Comparison of ENCODE assay signal across 11 cellular contexts in genomic region chr5:96780626-96781025, GRCh38. TPM values are rescaled to one million over a fixed set of nuclear protein-coding genes. Genes with fewer than 3 reads are reported as not detected.
DNase-seq lines count a peak whose midpoint lies in the region; ATAC-seq and TF ChIP-seq lines count a peak whose summit lies in the region.
"Had no signal": no experiment of that assay in that cellular context is flagged by ENCODE, and none has a peak within 500 bp of the region (broad histone marks: within the 10 kb centered on the region; RNA-seq: fewer than 3 reads in every experiment).

No MANE protein-coding gene starts in this region.

- no peak for ATAC-seq in activated CD8-positive, alpha-beta T cell treated with anti-CD3 and anti-CD28 coated beads, Interleukin-2, amount 10 ng/mL, durations not matched to agents 7 days and 5 days
- ATAC-seq in HG02981 (IDR thresholded peaks at IDR 0.05; ENCODE audit: unreplicated experiment), result no peak
- ATAC-seq: gastrocnemius medialis had no signal

- DNase-seq in activated CD4-positive, alpha-beta memory T cell treated with anti-CD3 and anti-CD28 coated beads for 36 hours, result no peak
- DNase-seq in activated CD4-positive, alpha-beta memory T cell treated with anti-CD3 and anti-CD28 coated beads, Interleukin-2, amount 10 ng/mL, durations not matched to agents 7 days and 5 days, result no peak
- DNase-seq in activated CD8-positive, alpha-beta T cell treated with anti-CD3 and anti-CD28 coated beads, Interleukin-2, amount 10 ng/mL, durations not matched to agents 7 days and 5 days, result no peak
- DNase-seq in iris pigment epithelial cell (ENCODE audit: low read depth) (peak; percentile 52), stomach (no peak), NCI-H82 (lab: John Stamatoyannopoulos, UW) (no peak), GM13976 (ENCODE audit: low spot score) (no peak)
- DNase-seq: gastrocnemius medialis; stimulated activated CD4-positive, alpha-beta T cell treated with anti-CD3 and anti-CD28 coated beads, Interleukin-1b, Interleukin-23, amount 100 ng/mL, for 48 hours had no signal

- TF ChIP-seq CTCF in stomach (IDR thresholded peaks at IDR 0.05) (no peak), GM13976 (IDR thresholded peaks at IDR 0.05; ENCODE audit: borderline replicate concordance, control extremely low read depth, extremely low read depth, insufficient read depth, missing control alignments) (no peak)

- peaks cover 15% of the 10 kb centered on the region for H3K4me1 Mint-ChIP-seq in activated CD4-positive, alpha-beta memory T cell treated with anti-CD3 and anti-CD28 coated beads for 36 hours (ENCODE audit: low read depth)
- no peaks in the 10 kb centered on the region for H3K4me1 Mint-ChIP-seq in activated CD4-positive, alpha-beta memory T cell treated with anti-CD3 and anti-CD28 coated beads, Interleukin-2, amount 10 ng/mL, durations not matched to agents 7 days and 5 days
- H3K4me1 Mint-ChIP-seq in activated CD8-positive, alpha-beta T cell treated with anti-CD3 and anti-CD28 coated beads, Interleukin-2, amount 10 ng/mL, durations not matched to agents 7 days and 5 days (ENCODE audit: low read depth), result no peaks in the 10 kb centered on the region

- peaks cover 61% of the 10 kb centered on the region for H3K36me3 Mint-ChIP-seq in activated CD4-positive, alpha-beta memory T cell treated with anti-CD3 and anti-CD28 coated beads for 36 hours
- peaks cover 90% of the 10 kb centered on the region for H3K36me3 Mint-ChIP-seq in activated CD4-positive, alpha-beta memory T cell treated with anti-CD3 and anti-CD28 coated beads, Interleukin-2, amount 10 ng/mL, durations not matched to agents 7 days and 5 days (ENCODE audit: low read depth)
- H3K36me3 Mint-ChIP-seq in activated CD8-positive, alpha-beta T cell treated with anti-CD3 and anti-CD28 coated beads, Interleukin-2, amount 10 ng/mL, durations not matched to agents 7 days and 5 days (ENCODE audit: low read depth), result peaks cover 81% of the 10 kb centered on the region

- H3K27ac ChIP-seq in stomach, result peak overlapping the region in 3 of 5 donors; percentile 20 to 55 (median 34)

- peaks cover 26 to 100% (median 88%) of the 10 kb centered on the region in 4 donors for H3K36me3 ChIP-seq in stomach

- no peaks in the 10 kb centered on the region for H3K27me3 ChIP-seq in stomach
- H3K27me3 ChIP-seq: gastrocnemius medialis, tibial nerve had no signal

- TF ChIP-seq EP300 in stomach (IDR thresholded peaks at IDR 0.05), result no peak

- CTCF ChIA-PET in activated CD4-positive, alpha-beta memory T cell treated with anti-CD3 and anti-CD28 coated beads for 36 hours (lab: Charles Lee), result interaction anchor here (0.6 to 1.4 kb wide), 4 partner anchors 9 to 383 kb away, joined by 3 to 4 read pairs (median 3); no protein-coding TSS in a partner anchor
- CTCF ChIA-PET in activated CD4-positive, alpha-beta memory T cell treated with anti-CD3 and anti-CD28 coated beads, Interleukin-2, amount 10 ng/mL, durations not matched to agents 7 days and 5 days (lab: Charles Lee), result interaction anchor here (0.9 kb wide), 1 partner anchor 23 kb away, joined by 3 read pairs; no protein-coding TSS in a partner anchor
- CTCF ChIA-PET in activated CD8-positive, alpha-beta T cell treated with anti-CD3 and anti-CD28 coated beads, Interleukin-2, amount 10 ng/mL, durations not matched to agents 7 days and 5 days (lab: Charles Lee), result interaction anchor here (0.6 to 1.8 kb wide), 4 partner anchors 10 to 381 kb away, joined by 3 to 6 read pairs (median 4); no protein-coding TSS in a partner anchor

- no peak for TF ChIP-seq POLR2A in stomach (IDR thresholded peaks at IDR 0.05)

- H3K4me3 Mint-ChIP-seq in activated CD4-positive, alpha-beta memory T cell treated with anti-CD3 and anti-CD28 coated beads for 36 hours, result no peak overlapping the region
- H3K4me3 Mint-ChIP-seq in activated CD4-positive, alpha-beta memory T cell treated with anti-CD3 and anti-CD28 coated beads, Interleukin-2, amount 10 ng/mL, durations not matched to agents 7 days and 5 days, result no peak overlapping the region
- H3K4me3 Mint-ChIP-seq in activated CD8-positive, alpha-beta T cell treated with anti-CD3 and anti-CD28 coated beads, Interleukin-2, amount 10 ng/mL, durations not matched to agents 7 days and 5 days, result no peak overlapping the region

- no peaks in the 10 kb centered on the region for H3K9me3 ChIP-seq in stomach
- H3K9me3 ChIP-seq: gastrocnemius medialis had no signal

- H3K4me1 ChIP-seq in stomach, result peaks cover 0 to 46% (median 25%) of the 10 kb centered on the region in 4 donors
- H3K4me1 ChIP-seq: gastrocnemius medialis had no signal

- intact Hi-C loops in activated CD4-positive, alpha-beta memory T cell treated with anti-CD3 and anti-CD28 coated beads for 36 hours (cut with micrococcal nuclease), result no loop called here
- intact Hi-C loops in stomach (cut with DNase I; ENCODE audit: low total_unique reads), result no loop called here

- H3K4me3 ChIP-seq in stomach, result no peak overlapping the region
- H3K4me3 ChIP-seq: gastrocnemius medialis, tibial nerve had no signal

- POLR2A ChIA-PET in activated CD4-positive, alpha-beta memory T cell treated with anti-CD3 and anti-CD28 coated beads for 36 hours (lab: Charles Lee), result no interaction called here
- POLR2A ChIA-PET in activated CD4-positive, alpha-beta memory T cell treated with anti-CD3 and anti-CD28 coated beads, Interleukin-2, amount 10 ng/mL, durations not matched to agents 7 days and 5 days (lab: Charles Lee), result interaction anchor here (0.8 to 1.4 kb wide), 2 partner anchors 9 to 96 kb away, joined by 3 to 4 read pairs; partner anchors contain the start of gene ERAP2
- POLR2A ChIA-PET in activated CD8-positive, alpha-beta T cell treated with anti-CD3 and anti-CD28 coated beads, Interleukin-2, amount 10 ng/mL, durations not matched to agents 7 days and 5 days (lab: Charles Lee), result no interaction called here

- no peaks in the 10 kb centered on the region for H3K9me3 Mint-ChIP-seq in activated CD4-positive, alpha-beta memory T cell treated with anti-CD3 and anti-CD28 coated beads for 36 hours
- no peaks in the 10 kb centered on the region for H3K9me3 Mint-ChIP-seq in activated CD4-positive, alpha-beta memory T cell treated with anti-CD3 and anti-CD28 coated beads, Interleukin-2, amount 10 ng/mL, durations not matched to agents 7 days and 5 days
- H3K9me3 Mint-ChIP-seq in activated CD8-positive, alpha-beta T cell treated with anti-CD3 and anti-CD28 coated beads, Interleukin-2, amount 10 ng/mL, durations not matched to agents 7 days and 5 days (ENCODE audit: insufficient read depth), result no peaks in the 10 kb centered on the region

- in situ Hi-C loops in GM13976 (cut with MboI; ENCODE audit: low sequenced_read_pairs, unreplicated experiment), result no loop called here

- H3K27ac Mint-ChIP-seq in activated CD4-positive, alpha-beta memory T cell treated with anti-CD3 and anti-CD28 coated beads for 36 hours, result peak overlapping the region; percentile 77
- H3K27ac Mint-ChIP-seq in activated CD4-positive, alpha-beta memory T cell treated with anti-CD3 and anti-CD28 coated beads, Interleukin-2, amount 10 ng/mL, durations not matched to agents 7 days and 5 days, result no peak overlapping the region
- H3K27ac Mint-ChIP-seq in activated CD8-positive, alpha-beta T cell treated with anti-CD3 and anti-CD28 coated beads, Interleukin-2, amount 10 ng/mL, durations not matched to agents 7 days and 5 days, result peak overlapping the region; percentile 43

- H3K27me3 Mint-ChIP-seq in activated CD4-positive, alpha-beta memory T cell treated with anti-CD3 and anti-CD28 coated beads for 36 hours, result no peaks in the 10 kb centered on the region
- H3K27me3 Mint-ChIP-seq in activated CD4-positive, alpha-beta memory T cell treated with anti-CD3 and anti-CD28 coated beads, Interleukin-2, amount 10 ng/mL, durations not matched to agents 7 days and 5 days, result no peaks in the 10 kb centered on the region
- H3K27me3 Mint-ChIP-seq in activated CD8-positive, alpha-beta T cell treated with anti-CD3 and anti-CD28 coated beads, Interleukin-2, amount 10 ng/mL, durations not matched to agents 7 days and 5 days (ENCODE audit: low read depth), result no peaks in the 10 kb centered on the region

RNA-seq across cellular contexts. Expression of gene ERAP1, which starts 27.1 kb away (rescaled TPM):
- 100 to 1,000 TPM in 1 of 2 experiments, 10 to 100 TPM in 1; 90.7 to 105 TPM for total RNA-seq in activated CD4-positive, alpha-beta memory T cell treated with anti-CD3 and anti-CD28 coated beads for 36 hours
- total RNA-seq in activated CD4-positive, alpha-beta memory T cell treated with anti-CD3 and anti-CD28 coated beads, Interleukin-2, amount 10 ng/mL, durations not matched to agents 7 days and 5 days, result 100 to 1,000 TPM; 140 TPM
- total RNA-seq in activated CD8-positive, alpha-beta T cell treated with anti-CD3 and anti-CD28 coated beads, Interleukin-2, amount 10 ng/mL, durations not matched to agents 7 days and 5 days, result 100 to 1,000 TPM in 1 of 2 experiments, 10 to 100 TPM in 1; 98.4 to 105 TPM
- 10 to 100 TPM; 23.5 to 69.4 (median 53.6) TPM for total RNA-seq in stomach
- polyA plus RNA-seq in stomach, result 1 to 10 TPM; 5.5 to 8.0 (median 5.9) TPM
